Comparison of ENCODE assay signal across 1 cellular context in genomic region chr19:5798244-5798643, GRCh38.
TF ChIP-seq lines count a peak whose summit lies in the region.

No MANE protein-coding gene starts in this region.

TF ChIP-seq in H1, 55 proteins besides CTCF, POLR2A, EP300 and RAD21:
- TF ChIP-seq RXRA (IDR thresholded peaks at IDR 0.05; ENCODE audit: insufficient read depth, low read depth, low read length) (no peak), TEAD4 (IDR thresholded peaks at IDR 0.05; ENCODE audit: low read depth, low read length) (no peak), TAF7 (optimal IDR thresholded peaks at IDR 0.05; ENCODE audit: borderline replicate concordance, low read depth, low read length) (no peak), SP4 (IDR thresholded peaks at IDR 0.05; ENCODE audit: low read length) (no peak), GTF2F1 (IDR thresholded peaks at IDR 0.05; ENCODE audit: borderline replicate concordance, low read depth, low read length) (no peak), KDM4A (IDR thresholded peaks at IDR 0.05; ENCODE audit: low read depth, low read length, severe bottlenecking) (no peak), JUN (IDR thresholded peaks at IDR 0.05; ENCODE audit: low read depth, low read length) (no peak), CHD1 (IDR thresholded peaks at IDR 0.05; ENCODE audit: low read depth, low read length) (no peak), RBBP5 (IDR thresholded peaks at IDR 0.05; ENCODE audit: borderline replicate concordance, low read depth, low read length) (no peak), RNF2 (IDR thresholded peaks at IDR 0.05; ENCODE audit: borderline replicate concordance, low read depth, low read length, missing control alignments, poor library complexity, severe bottlenecking) (no peak), USF2 (IDR thresholded peaks at IDR 0.05; ENCODE audit: low read length) (no peak), CEBPB (IDR thresholded peaks at IDR 0.05; ENCODE audit: low read depth, low read length) (no peak), HDAC6 (IDR thresholded peaks at IDR 0.05; ENCODE audit: low read depth, low read length) (no peak)
